Comparison of ENCODE assay signal across 22 cellular contexts in genomic region chr7:91169819-91170218, GRCh38.
DNase-seq lines count a peak whose midpoint lies in the region; ATAC-seq and TF ChIP-seq lines count a peak whose summit lies in the region.
"Had no signal": no experiment of that assay in that cellular context is flagged by ENCODE, and none has a peak within 500 bp of the region (broad histone marks: within the 10 kb centered on the region; RNA-seq: fewer than 3 reads in every experiment).

No MANE protein-coding gene starts in this region.

- no peaks in the 10 kb centered on the region for H3K27me3 ChIP-seq in HUES64 (ENCODE audit: insufficient read depth, low read length)
- H3K27me3 ChIP-seq: left lung, transverse colon had no signal

- H3K4me1 Mint-ChIP-seq in nephron, result peaks cover 41% of the 10 kb centered on the region
- peaks cover 0 to 13% (median 0%) of the 10 kb centered on the region in 4 donors for H3K4me1 Mint-ChIP-seq in naive thymus-derived CD8-positive, alpha-beta T cell
- H3K4me1 Mint-ChIP-seq: activated naive CD4-positive, alpha-beta T cell treated with anti-CD3 and anti-CD28 coated beads, Interleukin-2, amount 50 U/mL, for 24 hours; stimulated activated naive CD8-positive, alpha-beta T cell treated with anti-CD3 and anti-CD28 coated beads, Interleukin-15, amount 100 ng/mL, for 72 hours had no signal

- no peaks in the 10 kb centered on the region for H3K36me3 ChIP-seq in HUES64 (ENCODE audit: insufficient read depth, low read length)
- H3K36me3 ChIP-seq: left lung, prostate gland, transverse colon had no signal

- no peak overlapping the region for H3K4me3 ChIP-seq in HUES64 (ENCODE audit: low read length)
- H3K4me3 ChIP-seq: left lung, prostate gland, transverse colon had no signal

- ATAC-seq in GM18505 (IDR thresholded peaks at IDR 0.05; ENCODE audit: unreplicated experiment), result no peak
- ATAC-seq in naive thymus-derived CD8-positive, alpha-beta T cell, result no peak
- ATAC-seq: activated T-cell treated with anti-CD3 and anti-CD28 coated beads, Interleukin-2, amount 50 U/mL, for 72 hours; effector memory CD8-positive, alpha-beta T cell; left lung; stimulated activated naive CD8-positive, alpha-beta T cell treated with anti-CD3 and anti-CD28 coated beads, Interleukin-15, amount 100 ng/mL, for 72 hours had no signal

- H3K9me3 ChIP-seq in HUES64 (ENCODE audit: insufficient read depth, low read depth, low read length), result no peaks in the 10 kb centered on the region
- H3K9me3 ChIP-seq: left lung, prostate gland, transverse colon had no signal

- peak; percentile 43 to 80 for DNase-seq in NCI-H2081 (lab: John Stamatoyannopoulos, UW)
- peak; percentile 25 for DNase-seq in cerebellar cortex (ENCODE audit: low spot score)
- DNase-seq in naive thymus-derived CD8-positive, alpha-beta T cell, result no peak
- no peak for DNase-seq in NCI-H2171 (lab: John Stamatoyannopoulos, UW)
- DNase-seq: activated CD4-positive, alpha-beta T cell treated with anti-CD3 and anti-CD28 coated beads for 1 hour; activated T-cell treated with anti-CD3 and anti-CD28 coated beads, Interleukin-2, amount 50 U/mL, for 72 hours; AML-193; aorta; DND-41; effector memory CD8-positive, alpha-beta T cell; left lung; small intestine; stimulated activated CD4-positive, alpha-beta T cell treated with anti-CD3 and anti-CD28 coated beads, Interleukin-4, amount 100 ng/mL, for 24 hours; stimulated activated naive CD8-positive, alpha-beta T cell treated with anti-CD3 and anti-CD28 coated beads, Interleukin-15, amount 100 ng/mL, for 72 hours; transverse colon had no signal

- peak overlapping the region; percentile 79 to 92 (median 86) for H3K27ac Mint-ChIP-seq in nephron
- no peak overlapping the region for H3K27ac Mint-ChIP-seq in naive thymus-derived CD8-positive, alpha-beta T cell
- H3K27ac Mint-ChIP-seq: activated naive CD4-positive, alpha-beta T cell treated with anti-CD3 and anti-CD28 coated beads, Interleukin-2, amount 50 U/mL, for 24 hours; activated T-cell treated with anti-CD3 and anti-CD28 coated beads, Interleukin-2, amount 50 U/mL, for 72 hours; effector memory CD8-positive, alpha-beta T cell; mesothelial cell of epicardium; stimulated activated naive CD8-positive, alpha-beta T cell treated with anti-CD3 and anti-CD28 coated beads, Interleukin-15, amount 100 ng/mL, for 72 hours had no signal

- H3K9ac ChIP-seq in HUES64 (ENCODE audit: low read depth, low read length), result no peak overlapping the region

- 12% methylated on average over 5 of the region's 5 CpGs for WGBS in HUES64

- H3K27ac ChIP-seq in HUES64 (ENCODE audit: low read depth, low read length), result peak overlapping the region; percentile 39; the same call in 1 of the 2 replicates
- H3K27ac ChIP-seq: left lung, prostate gland, RWPE1, transverse colon had no signal

- H3K36me3 Mint-ChIP-seq in nephron (ENCODE audit: low read depth), result peaks cover 7% of the 10 kb centered on the region
- no peaks in the 10 kb centered on the region for H3K36me3 Mint-ChIP-seq in naive thymus-derived CD8-positive, alpha-beta T cell
- H3K36me3 Mint-ChIP-seq: activated naive CD4-positive, alpha-beta T cell treated with anti-CD3 and anti-CD28 coated beads, Interleukin-2, amount 50 U/mL, for 24 hours had no signal

- peaks cover 14% of the 10 kb centered on the region for H3K4me1 ChIP-seq in HUES64 (ENCODE audit: insufficient read depth, low read length)
- H3K4me1 ChIP-seq: prostate gland, transverse colon had no signal

- no peak overlapping the region for H3K4me3 Mint-ChIP-seq in nephron
- H3K4me3 Mint-ChIP-seq in naive thymus-derived CD8-positive, alpha-beta T cell, result no peak overlapping the region
- H3K4me3 Mint-ChIP-seq: activated naive CD4-positive, alpha-beta T cell treated with anti-CD3 and anti-CD28 coated beads, Interleukin-2, amount 50 U/mL, for 24 hours; activated T-cell treated with anti-CD3 and anti-CD28 coated beads, Interleukin-2, amount 50 U/mL, for 72 hours; effector memory CD8-positive, alpha-beta T cell; mesothelial cell of epicardium; stimulated activated naive CD8-positive, alpha-beta T cell treated with anti-CD3 and anti-CD28 coated beads, Interleukin-15, amount 100 ng/mL, for 72 hours had no signal

- no peak for TF ChIP-seq CTCF in nephron (IDR thresholded peaks at IDR 0.05; ENCODE audit: unreplicated experiment in 3 of 3)

- peaks cover 6% of the 10 kb centered on the region for H3K9me3 Mint-ChIP-seq in nephron
- H3K9me3 Mint-ChIP-seq in naive thymus-derived CD8-positive, alpha-beta T cell, result no peaks in the 10 kb centered on the region
- H3K9me3 Mint-ChIP-seq: activated T-cell treated with anti-CD3 and anti-CD28 coated beads, Interleukin-2, amount 50 U/mL, for 72 hours; effector memory CD8-positive, alpha-beta T cell had no signal

- H3K27me3 Mint-ChIP-seq in nephron (ENCODE audit: low read depth), result no peaks in the 10 kb centered on the region
- peaks cover 0 to 14% (median 0%) of the 10 kb centered on the region in 5 donors for H3K27me3 Mint-ChIP-seq in naive thymus-derived CD8-positive, alpha-beta T cell
- H3K27me3 Mint-ChIP-seq: effector memory CD8-positive, alpha-beta T cell; stimulated activated naive CD8-positive, alpha-beta T cell treated with anti-CD3 and anti-CD28 coated beads, Interleukin-15, amount 100 ng/mL, for 72 hours had no signal

- POLR2A ChIA-PET in naive thymus-derived CD8-positive, alpha-beta T cell (lab: Charles Lee), result interaction anchor here (0.7 kb wide), 1 partner anchor 13 kb away, joined by 5 read pairs; no protein-coding TSS in a partner anchor

- TF ChIP-seq POLR2A in GM18505 (IDR thresholded peaks at IDR 0.05; ENCODE audit: borderline replicate concordance, extremely low read depth, insufficient read depth, insufficient read length), result no peak

Comparison
In these comparisons a context has a peak if more than half of its experiments do, and no peak if none do; other contexts are left out.
1. DNase-seq: peak in NCI-H2081 (2 of 2) and cerebellar cortex (single experiment); none in naive thymus-derived CD8-positive, alpha-beta T cell (0 of 10) and NCI-H2171 (single experiment).
2. H3K27ac Mint-ChIP-seq: peak in nephron (3 of 3); none in naive thymus-derived CD8-positive, alpha-beta T cell (0 of 10).